8 cellular contexts compared by ENCODE assay signal in the genomic region with DNA sequence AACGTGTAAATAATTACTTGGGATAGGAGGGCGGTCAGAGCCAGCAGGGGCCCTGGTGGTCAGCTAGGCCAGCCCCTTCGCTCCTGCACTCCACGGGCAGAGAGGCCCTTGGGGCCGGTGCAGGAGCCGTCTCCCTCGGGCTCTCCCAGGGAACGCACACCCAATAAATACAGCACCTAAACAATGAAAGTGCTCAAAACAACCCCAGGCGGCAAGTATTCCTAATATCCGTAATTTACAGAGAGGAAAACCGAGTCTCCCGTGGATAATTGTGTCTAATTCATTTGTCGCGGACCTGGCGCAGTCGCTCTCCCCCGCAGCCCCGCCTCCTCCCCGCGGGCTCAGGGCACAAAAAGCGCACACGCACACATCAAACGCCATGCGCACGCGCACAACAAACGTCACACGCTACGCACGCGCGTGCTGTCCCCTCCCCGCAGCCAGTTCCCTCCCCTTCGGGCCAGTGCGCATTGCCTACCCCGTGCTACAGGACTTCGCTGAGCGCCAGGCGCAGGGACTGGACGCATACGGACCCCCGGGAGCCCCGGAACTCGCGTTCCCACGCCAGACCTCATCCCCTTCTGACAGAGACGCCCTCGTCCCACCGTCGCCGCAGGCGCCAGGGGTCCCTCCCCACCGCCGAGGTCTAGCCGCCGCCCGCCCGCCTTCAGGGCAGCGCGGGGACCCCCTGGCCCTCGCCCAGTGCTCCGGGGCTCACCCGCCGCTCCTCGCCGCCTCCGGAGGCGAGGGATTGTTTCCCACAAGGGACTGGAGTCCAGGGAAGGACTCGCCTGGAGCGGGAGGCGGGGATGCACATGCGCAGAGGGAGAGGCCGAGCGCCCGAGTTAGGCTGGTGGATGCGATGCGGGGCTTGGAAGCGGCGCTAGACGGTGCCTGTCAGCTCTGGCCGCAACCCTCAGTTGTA. TPM values are rescaled to one million over a fixed set of nuclear protein-coding genes. Genes with fewer than 3 reads are reported as not detected.
DNase-seq lines count a peak whose midpoint lies in the region; FAIRE-seq and TF ChIP-seq lines count a peak whose summit lies in the region.

A gene (minus strand): TSS at position 324 of the 925 bp plus-strand sequence. CDS start 1,300 bp downstream, outside the sequence.

- DNase-seq in ELF-1 (ENCODE audit: low read depth, low spot score) (peak; percentile 97), H54 (ENCODE audit: insufficient read length, low spot score) (peak; percentile 83), LoVo (ENCODE audit: low spot score) (peak; percentile 96), RWPE1 (ENCODE audit: low spot score) (peak; percentile 86), fibroblast of pulmonary artery (ENCODE audit: low read depth) (peak; percentile 98), neural progenitor cell (ENCODE audit: low spot score) (no peak)
- DNase-seq in activated effector memory CD4-positive, alpha-beta T cell treated with Interleukin-2 at 50 U/mL for 16 hours: peak; percentile 91

- CTCF ChIA-PET in RWPE1 (lab: Yijun Ruan, JAX): interaction anchor here (0.8 kb wide), 1 partner anchor 34 kb away, joined by 5 read pairs; no protein-coding TSS in a partner anchor

- H3K9ac ChIP-seq in neural progenitor cell: no peak within 1 kb of the TSS
- H3K9ac ChIP-seq in subcutaneous abdominal adipose tissue (ENCODE audit: low read length in 5 of 5): peak within 1 kb of the TSS; percentile 84 to 98 (median 92)

- H3K9me3 ChIP-seq in neural progenitor cell (ENCODE audit: low read depth) (peaks cover 12% of the 10 kb centered on the region), subcutaneous abdominal adipose tissue (ENCODE audit: control insufficient read depth in 5 of 5, low read length in 5 of 5) (no peaks in the 10 kb centered on the region)

- H3K79me2 ChIP-seq in neural progenitor cell (ENCODE audit: low read depth): no peaks in the 10 kb centered on the region

- no peaks in the 10 kb centered on the region for H4K20me1 ChIP-seq in neural progenitor cell (ENCODE audit: low read depth)

- POLR2A ChIA-PET in RWPE1 (lab: Yijun Ruan, JAX; ENCODE audit: low non-redundant PET): no interaction called here

- peaks cover 4% of the 10 kb centered on the region for H3K27me3 Mint-ChIP-seq in neural progenitor cell (ENCODE audit: insufficient read depth, low read depth)

- H3K27me3 ChIP-seq in neural progenitor cell (no peaks in the 10 kb centered on the region), subcutaneous abdominal adipose tissue (ENCODE audit: control insufficient read depth in 5 of 5, insufficient read depth in 4 of 5, low read length in 5 of 5) (no peaks in the 10 kb centered on the region)

- peak within 1 kb of the TSS; percentile 94 for H3K4me3 Mint-ChIP-seq in neural progenitor cell

- H3K4me1 Mint-ChIP-seq in neural progenitor cell: peaks cover 18% of the 10 kb centered on the region

- TF ChIP-seq CTCF in RWPE1 (conservative IDR thresholded peaks at IDR 0.05; ENCODE audit: low read depth) (no peak), fibroblast of pulmonary artery (IDR thresholded peaks at IDR 0.05; ENCODE audit: low read length, missing control alignments) (no peak), neural progenitor cell (IDR thresholded peaks at IDR 0.05) (no peak)

- H3K4me2 ChIP-seq in neural progenitor cell: no peak within 1 kb of the TSS

- TF ChIP-seq POLR2A in H54 (IDR thresholded peaks at IDR 0.05; ENCODE audit: low read depth, low read length): peak; percentile 95

- H3K36me3 ChIP-seq in neural progenitor cell (no peaks in the 10 kb centered on the region), subcutaneous abdominal adipose tissue (ENCODE audit: control insufficient read depth in 5 of 5, insufficient read depth in 5 of 5, low read length in 5 of 5) (peaks cover 0 to 6% (median 0%) of the 10 kb centered on the region in 5 donors)

- H3K36me3 Mint-ChIP-seq in neural progenitor cell: peaks cover 16% of the 10 kb centered on the region

- peaks cover 24% of the 10 kb centered on the region for H3K9me3 Mint-ChIP-seq in neural progenitor cell

- no peak within 1 kb of the TSS for H2AFZ ChIP-seq in neural progenitor cell (replicated peaks)

- no peaks in the 10 kb centered on the region for H3F3A ChIP-seq in neural progenitor cell (ENCODE audit: low read depth)

- H3K4me1 ChIP-seq in neural progenitor cell (no peaks in the 10 kb centered on the region), subcutaneous abdominal adipose tissue (ENCODE audit: control insufficient read depth in 5 of 5, insufficient read depth in 5 of 5, low read length in 5 of 5) (peaks cover 3 to 49% (median 41%) of the 10 kb centered on the region in 5 donors)

- peak within 1 kb of the TSS; percentile 98 for H3K27ac ChIP-seq in RWPE1
- H3K27ac ChIP-seq in neural progenitor cell: no peak within 1 kb of the TSS
- peak within 1 kb of the TSS; percentile 99 for H3K27ac ChIP-seq in subcutaneous abdominal adipose tissue (ENCODE audit: low read depth, low read length)

- FAIRE-seq in H54 (lab: Jason Lieb, UNC): peak; percentile 86

- H3K27ac Mint-ChIP-seq in neural progenitor cell: peak within 1 kb of the TSS; percentile 97

- H3K4me3 ChIP-seq in fibroblast of pulmonary artery (replicated peaks; ENCODE audit: low read depth, low read length) (peak within 1 kb of the TSS; percentile 85), neural progenitor cell (no peak within 1 kb of the TSS), subcutaneous abdominal adipose tissue (ENCODE audit: low read depth in 1 of 5, low read length in 5 of 5) (peak within 1 kb of the TSS; percentile 85 to 98 (median 92))

RNA-seq across cellular contexts. Expression of the gene that starts here (rescaled TPM):
- total RNA-seq in neural progenitor cell (ENCODE audit: low replicate concordance): not detected in 2 replicates
